Comparison of ENCODE assay signal across 18 cellular contexts in genomic region chr10:51763746-51764145, GRCh38.
"Had no signal": no experiment of that assay in that cellular context is flagged by ENCODE, and none has a peak within 500 bp of the region (broad histone marks: within the 10 kb centered on the region; RNA-seq: fewer than 3 reads in every experiment).

No MANE protein-coding gene starts in this region.

- DNase-seq: dermis blood vessel endothelial cell; dorsolateral prefrontal cortex; effector CD4-positive, alpha-beta T cell; effector memory CD4-positive, alpha-beta T cell; esophagus squamous epithelium; foreskin keratinocyte; gastrocnemius medialis; glutamatergic neuron; head of caudate nucleus; heart right ventricle; hippocampal formation; left cardiac atrium; left lung; left ventricle myocardium superior; lower lobe of right lung; mesenchymal stem cell; mucosa of descending colon; naive B cell had no signal

- ATAC-seq: foreskin keratinocyte, gastrocnemius medialis, heart right ventricle, left cardiac atrium, left lung, left ventricle myocardium superior, lower lobe of right lung, mucosa of descending colon had no signal
